6 cellular contexts compared by ENCODE assay signal in genomic region chr17:14407541-14407940, GRCh38.
"Had no signal": no experiment of that assay in that cellular context is flagged by ENCODE, and none has a peak within 500 bp of the region (broad histone marks: within the 10 kb centered on the region; RNA-seq: fewer than 3 reads in every experiment).

No MANE protein-coding gene starts in this region.

- DNase-seq: IMR-90, KBM-7, KG1 had no signal

- FAIRE-seq: HTR-8/SVneo, K562 had no signal

- H3K27ac ChIP-seq: HL-60 had no signal

- H3K4me3 ChIP-seq: K562 had no signal

- ATAC-seq: K562 had no signal
